19 cellular contexts compared by ENCODE assay signal in genomic region chr1:180936110-180937011, GRCh38. TPM values are rescaled to one million over a fixed set of nuclear protein-coding genes. Genes with fewer than 3 reads are reported as not detected.
DNase-seq lines count a peak whose midpoint lies in the region; ATAC-seq and TF ChIP-seq lines count a peak whose summit lies in the region.
"Had no signal": no experiment of that assay in that cellular context is flagged by ENCODE, and none has a peak within 500 bp of the region (broad histone marks: within the 10 kb centered on the region; RNA-seq: fewer than 3 reads in every experiment).

No MANE protein-coding gene starts in this region.

- H3K36me3 ChIP-seq in DOHH2 (ENCODE audit: control insufficient read depth, low read length) = no peaks in the 10 kb centered on the region
- H3K36me3 ChIP-seq in body of pancreas (replicated peaks in 1 of 2; ENCODE audit: insufficient read depth in 1 of 2, low read depth in 2 of 2) = no peaks in the 10 kb centered on the region

- no peaks in the 10 kb centered on the region for H3K9me2 ChIP-seq in DOHH2 (replicated peaks; ENCODE audit: control insufficient read depth, low read length)

- peak overlapping the region; percentile 19; the same call in 1 of the 2 replicates for H3K4me2 ChIP-seq in DOHH2 (ENCODE audit: low read length)

- no peaks in the 10 kb centered on the region for H3F3A ChIP-seq in DOHH2 (ENCODE audit: control insufficient read depth, insufficient read depth)

- H3K27ac ChIP-seq in DOHH2 (ENCODE audit: low read depth, low read length) = no peak overlapping the region
- H3K27ac ChIP-seq in body of pancreas = no peak overlapping the region
- H3K27ac ChIP-seq: C4-2B had no signal

- DNase-seq in LNCaP clone FGC (ENCODE audit: low read depth) (peak; percentile 3), body of pancreas (no peak), mucosa of gallbladder (ENCODE audit: low spot score) (peak; percentile 61), ACHN (no peak), NOMO-1 treated with DMSO at 0.1 percent for 48 hours (lab: John Stamatoyannopoulos, UW; ENCODE audit: unreplicated experiment) (no peak)
- DNase-seq: Calu3; CD8-positive, alpha-beta memory T cell; EL; NCI-H1092 treated with DMSO at 0.1 percent for 48 hours; NCI-H1436 treated with DMSO at 0.1 percent for 48 hours; NCI-H2029; NCI-H226; NCI-H510A treated with DMSO at 0.1 percent for 48 hours; NCI-H82; Right ventricle myocardium superior had no signal

- in situ Hi-C loops in ACHN (cut with HindIII; ENCODE audit: low pct_ligation_motif_present, low pct_unique_long_range_greater_than_20kb, low sequenced_read_pairs) = no loop called here

- no peak for TF ChIP-seq POLR2A in body of pancreas (IDR thresholded peaks at IDR 0.05)

- peak; percentile 6 for ATAC-seq in body of pancreas
- no peak for ATAC-seq in HG03469 (IDR thresholded peaks at IDR 0.05; ENCODE audit: unreplicated experiment)
- ATAC-seq: K562 had no signal

- peaks cover 3% of the 10 kb centered on the region; the same call in 1 of the 2 replicates for H4K20me1 ChIP-seq in DOHH2 (ENCODE audit: control insufficient read depth, insufficient read depth, low read depth, low read length)

- no peaks in the 10 kb centered on the region for H3K79me2 ChIP-seq in DOHH2 (ENCODE audit: control insufficient read depth, low read length)

- H3K4me1 ChIP-seq in DOHH2 (ENCODE audit: control insufficient read depth, low read length) (peaks cover 26% of the 10 kb centered on the region), body of pancreas (no peaks in the 10 kb centered on the region)

- no peak for TF ChIP-seq CTCF in DOHH2 (IDR thresholded peaks at IDR 0.05; ENCODE audit: low read depth, low read length, poor library complexity, severe bottlenecking)
- no peak for TF ChIP-seq CTCF in LNCaP clone FGC (IDR thresholded peaks at IDR 0.05; ENCODE audit: control insufficient read depth, extremely low read depth, insufficient read depth)
- no peak for TF ChIP-seq CTCF in body of pancreas (IDR thresholded peaks at IDR 0.05)

- H3K27me3 ChIP-seq in DOHH2 (ENCODE audit: control insufficient read depth, low read length) (peaks cover 13% of the 10 kb centered on the region), body of pancreas (no peaks in the 10 kb centered on the region)

- H3K4me3 ChIP-seq in DOHH2 (ENCODE audit: low read length) (no peak overlapping the region), LNCaP clone FGC (ENCODE audit: low read depth, low read length) (no peak overlapping the region), body of pancreas (no peak overlapping the region)
- H3K4me3 ChIP-seq: K562 had no signal

- intact Hi-C loops in body of pancreas (cut with DNase I) = no loop called here

- WGBS in body of pancreas, 2 donors = 85 to 91% methylated on average over 11 to 20 of the region's 28 CpGs

- H3K9me3 ChIP-seq in DOHH2 (ENCODE audit: control insufficient read depth, insufficient read depth, low read length) = no peaks in the 10 kb centered on the region
- H3K9me3 ChIP-seq in body of pancreas = no peaks in the 10 kb centered on the region

RNA-seq across cellular contexts. Expression of gene KIAA1614, which starts 23.7 kb away (rescaled TPM):
- total RNA-seq in body of pancreas = 1 to 10 TPM in 1 of 2 donors, under 1 TPM in 1; 0.52 to 4.3 TPM
- 7.7 TPM for total RNA-seq in mucosa of gallbladder

Comparison
In these comparisons a context has a peak if more than half of its experiments do, and no peak if none do; other contexts are left out.
1. DNase-seq: peak in LNCaP clone FGC (single experiment) and mucosa of gallbladder (single experiment); none in body of pancreas (0 of 4), ACHN (single experiment) and NOMO-1 treated with DMSO at 0.1 percent for 48 hours (single experiment).